In the genomic region with DNA sequence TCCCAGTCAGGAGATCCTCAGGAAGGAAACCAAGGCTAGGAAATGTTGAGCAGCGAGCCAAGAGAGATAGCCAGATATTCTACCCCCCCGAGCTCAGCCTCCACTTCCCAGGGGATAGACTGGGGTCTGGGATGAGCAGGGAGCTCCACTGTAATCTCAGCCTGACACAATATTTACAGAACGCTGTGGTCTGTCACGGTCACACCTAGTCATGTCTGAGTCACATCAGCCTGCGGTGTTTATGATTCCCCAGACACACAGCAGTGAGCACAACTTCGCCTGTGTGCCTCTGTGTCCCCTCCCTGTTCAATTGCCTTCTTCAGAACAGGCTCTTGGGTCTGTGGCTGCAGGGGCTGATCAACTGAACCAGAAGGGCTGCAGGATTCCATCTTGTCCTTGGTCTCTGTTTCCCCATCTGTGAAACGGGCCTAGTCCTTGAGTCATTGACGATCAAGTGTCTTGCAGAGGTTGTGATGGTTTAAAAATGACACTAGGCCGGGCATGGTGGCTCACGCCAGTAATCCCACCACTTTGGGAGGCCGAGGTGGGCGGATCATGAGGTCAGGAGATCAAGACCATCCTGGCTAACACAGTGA, we compare ENCODE assay signal across 17 cellular contexts. TPM values are rescaled to one million over a fixed set of nuclear protein-coding genes. Genes with fewer than 3 reads are reported as not detected.
DNase-seq lines count a peak whose midpoint lies in the region; ATAC-seq and TF ChIP-seq lines count a peak whose summit lies in the region.
"Had no signal": no experiment of that assay in that cellular context is flagged by ENCODE, and none has a peak within 500 bp of the region (broad histone marks: within the 10 kb centered on the region; RNA-seq: fewer than 3 reads in every experiment).

No MANE protein-coding gene starts in this region.

- no peaks in the 10 kb centered on the region for H3K27me3 ChIP-seq in AG04450 (ENCODE audit: control insufficient read depth, insufficient read depth, low read length)

- POLR2A ChIA-PET in AG04450 (lab: Yijun Ruan, JAX) (no interaction called here), HEK293 (lab: Yijun Ruan, JAX) (interaction anchor here (0.7 kb wide), 1 partner anchor 273 kb away, joined by 3 read pairs; no protein-coding TSS in a partner anchor)

- DNase-seq in AG04450 (ENCODE audit: low read depth, low spot score) (peak; percentile 24), T1000 (lab: John Stamatoyannopoulos, UW) (peak; percentile 67), hepatic stellate cell (ENCODE audit: low spot score) (peak; percentile 75), middle frontal gyrus (ENCODE audit: extremely low spot score, low spot score) (no peak)
- DNase-seq in stimulated activated CD4-positive, alpha-beta T cell treated with anti-CD3 and anti-CD28 coated beads, Interleukin-1b, Interleukin-23, amount 100 ng/mL, for 48 hours = no peak
- DNase-seq: C1 segment of cervical spinal cord; gastrocnemius medialis; GDM1; NCI-H2029; posterior cingulate gyrus; stimulated activated CD4-positive, alpha-beta T cell treated with anti-CD3 and anti-CD28 coated beads, Interleukin-2, amount 100 ng/mL, for 48 hours; stimulated activated naive CD8-positive, alpha-beta T cell treated with anti-CD3 and anti-CD28 coated beads, Interleukin-15, Interleukin-2, amounts not matched to agents 100 U/mL and 50 U/mL, for 24 hours had no signal

- H3K27ac ChIP-seq in AG04450 (ENCODE audit: low read depth, low read length) (no peak overlapping the region), HEK293 (ENCODE audit: extremely low read depth, low read depth, low read length) (no peak overlapping the region)
- H3K27ac ChIP-seq: coronary artery, gastrocnemius medialis had no signal

- H3K4me3 ChIP-seq in AG04450 (ENCODE audit: low read depth, low read length) = no peak overlapping the region
- H3K4me3 ChIP-seq in HEK293 (ENCODE audit: low read depth, low read length) = no peak overlapping the region
- H3K4me3 ChIP-seq: coronary artery, gastrocnemius medialis had no signal

- CTCF ChIA-PET in AG04450 (lab: Charles Lee) = interaction anchor here (0.8 to 2.2 kb wide), 4 partner anchors 15 to 127 kb away, joined by 3 to 5 read pairs (median 4); a partner anchor contains a TSS
- CTCF ChIA-PET in HEK293 (lab: Yijun Ruan, JAX) = interaction anchor here (1.0 to 2.0 kb wide), 7 partner anchors 14 to 133 kb away, joined by 3 to 8 read pairs (median 4); no protein-coding TSS in a partner anchor

- H3K4me1 ChIP-seq in HEK293 (ENCODE audit: control insufficient read depth, insufficient read depth, low read length) = no peaks in the 10 kb centered on the region
- H3K4me1 ChIP-seq: gastrocnemius medialis had no signal

- no peak for TF ChIP-seq CTCF in AG04450 (IDR thresholded peaks at IDR 0.05; ENCODE audit: low read depth, low read length)
- TF ChIP-seq CTCF in HEK293 (tag by site-specific recombination; IDR thresholded peaks at IDR 0.05) = no peak

- ATAC-seq in GM18909 (IDR thresholded peaks at IDR 0.05; ENCODE audit: poor library complexity, unreplicated experiment) (no peak), HG02981 (IDR thresholded peaks at IDR 0.05; ENCODE audit: unreplicated experiment) (no peak)
- ATAC-seq: gastrocnemius medialis; stimulated activated naive CD8-positive, alpha-beta T cell treated with anti-CD3 and anti-CD28 coated beads, Interleukin-15, Interleukin-2, amounts not matched to agents 100 U/mL and 50 U/mL, for 24 hours had no signal

- H3K36me3 ChIP-seq in HEK293 (ENCODE audit: control insufficient read depth in 2 of 2, insufficient read depth in 1 of 2, low read length in 2 of 2) = no peaks in the 10 kb centered on the region
- H3K36me3 ChIP-seq: gastrocnemius medialis had no signal

- no peaks in the 10 kb centered on the region for H3K9me3 ChIP-seq in AG04450 (ENCODE audit: control insufficient read depth, insufficient read depth, low read length)
- no peaks in the 10 kb centered on the region for H3K9me3 ChIP-seq in HEK293 (ENCODE audit: control insufficient read depth, insufficient read depth, low read depth, low read length)
- H3K9me3 ChIP-seq: gastrocnemius medialis had no signal

TF ChIP-seq in HEK293, 187 proteins besides CTCF, POLR2A, EP300 and RAD21 (continues in another document):
- TF ChIP-seq GLI4 (tag by site-specific recombination; IDR thresholded peaks at IDR 0.05) (no peak), ZNF623 (tag by site-specific recombination; IDR thresholded peaks at IDR 0.05) (no peak), ZNF24 (tag by site-specific recombination; IDR thresholded peaks at IDR 0.05) (no peak), ZNF394 (tag by site-specific recombination; IDR thresholded peaks at IDR 0.05; ENCODE audit: borderline replicate concordance) (no peak), ZNF660 (tag by site-specific recombination; IDR thresholded peaks at IDR 0.05) (no peak), ZNF184 (tag by site-specific recombination; IDR thresholded peaks at IDR 0.05) (no peak), KLF1 (tag by site-specific recombination; IDR thresholded peaks at IDR 0.05) (0 out of 2 replicates have a peak, but pooled peaks have one; percentile 43), ZNF624 (tag by site-specific recombination; IDR thresholded peaks at IDR 0.05) (no peak), GFI1B (tag by site-specific recombination; IDR thresholded peaks at IDR 0.05) (no peak), TCF7L2 (IDR thresholded peaks at IDR 0.05; ENCODE audit: borderline replicate concordance, low read depth, low read length) (no peak)
- TF ChIP-seq, protein P1, sequence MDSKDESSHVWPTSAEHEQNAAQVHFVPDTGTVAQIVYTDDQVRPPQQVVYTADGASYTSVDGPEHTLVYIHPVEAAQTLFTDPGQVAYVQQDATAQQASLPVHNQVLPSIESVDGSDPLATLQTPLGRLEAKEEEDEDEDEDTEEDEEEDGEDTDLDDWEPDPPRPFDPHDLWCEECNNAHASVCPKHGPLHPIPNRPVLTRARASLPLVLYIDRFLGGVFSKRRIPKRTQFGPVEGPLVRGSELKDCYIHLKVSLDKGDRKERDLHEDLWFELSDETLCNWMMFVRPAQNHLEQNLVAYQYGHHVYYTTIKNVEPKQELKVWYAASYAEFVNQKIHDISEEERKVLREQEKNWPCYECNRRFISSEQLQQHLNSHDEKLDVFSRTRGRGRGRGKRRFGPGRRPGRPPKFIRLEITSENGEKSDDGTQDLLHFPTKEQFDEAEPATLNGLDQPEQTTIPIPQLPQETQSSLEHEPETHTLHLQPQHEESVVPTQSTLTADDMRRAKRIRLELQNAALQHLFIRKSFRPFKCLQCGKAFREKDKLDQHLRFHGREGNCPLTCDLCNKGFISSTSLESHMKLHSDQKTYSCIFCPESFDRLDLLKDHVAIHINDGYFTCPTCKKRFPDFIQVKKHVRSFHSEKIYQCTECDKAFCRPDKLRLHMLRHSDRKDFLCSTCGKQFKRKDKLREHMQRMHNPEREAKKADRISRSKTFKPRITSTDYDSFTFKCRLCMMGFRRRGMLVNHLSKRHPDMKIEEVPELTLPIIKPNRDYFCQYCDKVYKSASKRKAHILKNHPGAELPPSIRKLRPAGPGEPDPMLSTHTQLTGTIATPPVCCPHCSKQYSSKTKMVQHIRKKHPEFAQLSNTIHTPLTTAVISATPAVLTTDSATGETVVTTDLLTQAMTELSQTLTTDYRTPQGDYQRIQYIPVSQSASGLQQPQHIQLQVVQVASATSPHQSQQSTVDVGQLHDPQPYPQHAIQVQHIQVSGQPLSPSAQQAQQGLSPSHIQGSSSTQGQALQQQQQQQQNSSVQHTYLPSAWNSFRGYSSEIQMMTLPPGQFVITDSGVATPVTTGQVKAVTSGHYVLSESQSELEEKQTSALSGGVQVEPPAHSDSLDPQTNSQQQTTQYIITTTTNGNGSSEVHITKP (tag by site-specific recombination; IDR thresholded peaks at IDR 0.05) = no peak
- TF ChIP-seq, protein P2, sequence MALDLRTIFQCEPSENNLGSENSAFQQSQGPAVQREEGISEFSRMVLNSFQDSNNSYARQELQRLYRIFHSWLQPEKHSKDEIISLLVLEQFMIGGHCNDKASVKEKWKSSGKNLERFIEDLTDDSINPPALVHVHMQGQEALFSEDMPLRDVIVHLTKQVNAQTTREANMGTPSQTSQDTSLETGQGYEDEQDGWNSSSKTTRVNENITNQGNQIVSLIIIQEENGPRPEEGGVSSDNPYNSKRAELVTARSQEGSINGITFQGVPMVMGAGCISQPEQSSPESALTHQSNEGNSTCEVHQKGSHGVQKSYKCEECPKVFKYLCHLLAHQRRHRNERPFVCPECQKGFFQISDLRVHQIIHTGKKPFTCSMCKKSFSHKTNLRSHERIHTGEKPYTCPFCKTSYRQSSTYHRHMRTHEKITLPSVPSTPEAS (tag by site-specific recombination; IDR thresholded peaks at IDR 0.05) = no peak

RNA-seq across cellular contexts. Expression of a gene that starts 8.6 kb away (rescaled TPM):
- 8.3 and 15.0 TPM in 2 replicates for polyA plus RNA-seq in AG04450 (2011; rRNA removed)
- polyA minus RNA-seq in AG04450 (2011; rRNA and poly(A)+ RNA removed) = 4.0 and 4.2 TPM in 2 replicates

RNA-seq across cellular contexts. Expression of a gene that starts 14.9 kb away (rescaled TPM):
- polyA plus RNA-seq in AG04450 (2011; rRNA removed) = 11.6 and 15.3 TPM in 2 replicates
- polyA minus RNA-seq in AG04450 (2011; rRNA and poly(A)+ RNA removed) = 9.4 and 14.0 TPM in 2 replicates

RNA-seq across cellular contexts. Expression of a gene that starts 30.9 kb away (rescaled TPM):
- 49.3 and 50.4 TPM in 2 replicates for polyA plus RNA-seq in AG04450 (2011; rRNA removed)
- polyA minus RNA-seq in AG04450 (2011; rRNA and poly(A)+ RNA removed) = 25.3 and 30.8 TPM in 2 replicates

RNA-seq across cellular contexts. Expression of a gene that starts 36.0 kb away (rescaled TPM):
- 0.26 and 0.30 TPM in 2 replicates for polyA plus RNA-seq in AG04450 (2011; rRNA removed)
- polyA minus RNA-seq in AG04450 (2011; rRNA and poly(A)+ RNA removed) = not detected in 2 replicates
- polyA plus RNA-seq: liver had no signal

Comparison
In these comparisons a context has a peak if more than half of its experiments do, and no peak if none do; other contexts are left out.
1. DNase-seq: peak in AG04450 (single experiment), T1000 (single experiment) and hepatic stellate cell (single experiment); none in middle frontal gyrus (single experiment) and stimulated activated CD4-positive, alpha-beta T cell treated with anti-CD3 and anti-CD28 coated beads, Interleukin-1b, Interleukin-23, amount 100 ng/mL, for 48 hours (single experiment).